In genomic region chr19:42233638-42234292, GRCh38 we compare ENCODE assay signal across 22 cellular contexts. TPM values are rescaled to one million over a fixed set of nuclear protein-coding genes. Genes with fewer than 3 reads are reported as not detected.
DNase-seq lines count a peak whose midpoint lies in the region; ATAC-seq and TF ChIP-seq lines count a peak whose summit lies in the region.
"Had no signal": no experiment of that assay in that cellular context is flagged by ENCODE, and none has a peak within 500 bp of the region (broad histone marks: within the 10 kb centered on the region; RNA-seq: fewer than 3 reads in every experiment).

No MANE protein-coding gene starts in this region.

- no peaks in the 10 kb centered on the region for H3K9me3 Mint-ChIP-seq in activated B cell treated with CpG ODN at 0.5 μM for 24 hours
- H3K9me3 Mint-ChIP-seq in immature natural killer cell = no peaks in the 10 kb centered on the region
- no peaks in the 10 kb centered on the region for H3K9me3 Mint-ChIP-seq in type B pancreatic cell
- H3K9me3 Mint-ChIP-seq: activated CD4-positive, alpha-beta memory T cell treated with anti-CD3 and anti-CD28 coated beads for 36 hours; activated naive CD8-positive, alpha-beta T cell treated with anti-CD3 and anti-CD28 coated beads, Interleukin-2, amount 10 ng/mL, durations not matched to agents 7 days and 5 days; naive B cell had no signal

- no peak overlapping the region for H3K4me3 ChIP-seq in right atrium auricular region
- H3K4me3 ChIP-seq: body of pancreas, SJCRH30, tibial artery had no signal

- DNase-seq in left ventricle myocardium superior (peak; percentile 17), right atrium auricular region (ENCODE audit: low spot score) (no peak), activated B cell treated with CpG ODN at 0.5 μM for 24 hours (no peak), immature natural killer cell (no peak), type B pancreatic cell (ENCODE audit: extremely low spot score, unreplicated experiment) (no peak), NCI-H2196 treated with DMSO at 0.1 percent for 48 hours (lab: John Stamatoyannopoulos, UW; ENCODE audit: unreplicated experiment) (no peak), hippocampal formation (lab: John Stamatoyannopoulos, UW) (no peak)
- DNase-seq: activated CD4-positive, alpha-beta memory T cell treated with anti-CD3 and anti-CD28 coated beads for 36 hours; activated naive CD8-positive, alpha-beta T cell treated with anti-CD3 and anti-CD28 coated beads, Interleukin-2, amount 10 ng/mL, durations not matched to agents 7 days and 5 days; activated T-cell treated with anti-CD3 and anti-CD28 coated beads, Interleukin-2, amount 50 U/mL, for 1 hour; body of pancreas; DND-41; KG1; mammary epithelial cell; MV-4-11; naive B cell; NCI-H187; NCI-H774; stimulated activated naive CD4-positive, alpha-beta T cell; tibial artery had no signal

- no peaks in the 10 kb centered on the region for H3K4me1 ChIP-seq in right atrium auricular region
- H3K4me1 ChIP-seq: body of pancreas, tibial artery had no signal

- H3K4me3 Mint-ChIP-seq in activated B cell treated with CpG ODN at 0.5 μM for 24 hours = no peak overlapping the region
- no peak overlapping the region for H3K4me3 Mint-ChIP-seq in immature natural killer cell
- no peak overlapping the region for H3K4me3 Mint-ChIP-seq in type B pancreatic cell
- H3K4me3 Mint-ChIP-seq: activated CD4-positive, alpha-beta memory T cell treated with anti-CD3 and anti-CD28 coated beads for 36 hours; activated naive CD8-positive, alpha-beta T cell treated with anti-CD3 and anti-CD28 coated beads, Interleukin-2, amount 10 ng/mL, durations not matched to agents 7 days and 5 days had no signal

- no peaks in the 10 kb centered on the region for H3K9me3 ChIP-seq in right atrium auricular region
- H3K9me3 ChIP-seq: body of pancreas, SJCRH30, tibial artery had no signal

- H3K27ac Mint-ChIP-seq in activated B cell treated with CpG ODN at 0.5 μM for 24 hours (peak overlapping the region; percentile 59), immature natural killer cell (peak overlapping the region in 4 of 6 donors; percentile 5 to 79 (median 46)), type B pancreatic cell (peak overlapping the region; percentile 31)
- H3K27ac Mint-ChIP-seq: activated naive CD8-positive, alpha-beta T cell treated with anti-CD3 and anti-CD28 coated beads, Interleukin-2, amount 10 ng/mL, durations not matched to agents 7 days and 5 days had no signal

- H3K27me3 ChIP-seq in right atrium auricular region = no peaks in the 10 kb centered on the region
- H3K27me3 ChIP-seq: body of pancreas, SJCRH30, tibial artery had no signal

- H3K27me3 Mint-ChIP-seq in activated B cell treated with CpG ODN at 0.5 μM for 24 hours (no peaks in the 10 kb centered on the region), immature natural killer cell (ENCODE audit: low read depth in 3 of 3) (peaks cover 0 to 7% (median 0%) of the 10 kb centered on the region in 3 donors), type B pancreatic cell (no peaks in the 10 kb centered on the region)
- H3K27me3 Mint-ChIP-seq: activated CD4-positive, alpha-beta memory T cell treated with anti-CD3 and anti-CD28 coated beads for 36 hours; activated naive CD8-positive, alpha-beta T cell treated with anti-CD3 and anti-CD28 coated beads, Interleukin-2, amount 10 ng/mL, durations not matched to agents 7 days and 5 days; naive B cell had no signal

- no peaks in the 10 kb centered on the region for H3K4me1 Mint-ChIP-seq in activated B cell treated with CpG ODN at 0.5 μM for 24 hours
- peaks cover 10 to 14% of the 10 kb centered on the region in 2 donors for H3K4me1 Mint-ChIP-seq in immature natural killer cell
- H3K4me1 Mint-ChIP-seq in type B pancreatic cell (ENCODE audit: unreplicated experiment) = peaks cover 7% of the 10 kb centered on the region

- POLR2A ChIA-PET in activated B cell treated with CpG ODN at 0.5 μM for 24 hours (lab: Charles Lee) = interaction anchor here (1.9 kb wide), 1 partner anchor 9 kb away, joined by 7 read pairs; the partner anchor contains the start of gene GSK3A

- peaks cover 61% of the 10 kb centered on the region for H3K36me3 ChIP-seq in right atrium auricular region

- intact Hi-C loops in left ventricle myocardium superior (cut with micrococcal nuclease) = no loop called here
- intact Hi-C loops in activated B cell treated with CpG ODN at 0.5 μM for 24 hours (cut with micrococcal nuclease) = no loop called here

- H3K36me3 Mint-ChIP-seq in activated B cell treated with CpG ODN at 0.5 μM for 24 hours (ENCODE audit: low read depth) (peaks cover 80% of the 10 kb centered on the region), immature natural killer cell (peaks cover 0 to 24% (median 12%) of the 10 kb centered on the region in 3 donors), type B pancreatic cell (peaks cover 21% of the 10 kb centered on the region)

- CTCF ChIA-PET in activated B cell treated with CpG ODN at 0.5 μM for 24 hours (lab: Charles Lee) = no interaction called here

- TF ChIP-seq CTCF in right atrium auricular region (IDR thresholded peaks at IDR 0.05) = no peak
- TF ChIP-seq CTCF in activated B cell treated with CpG ODN at 0.5 μM for 24 hours (IDR thresholded peaks at IDR 0.05) = no peak
- TF ChIP-seq CTCF in type B pancreatic cell (conservative IDR thresholded peaks at IDR 0.05) = no peak

- ATAC-seq in left ventricle myocardium superior (no peak), activated B cell treated with CpG ODN at 0.5 μM for 24 hours (ENCODE audit: low read depth) (no peak), HG03095 (IDR thresholded peaks at IDR 0.05; ENCODE audit: unreplicated experiment) (no peak)
- ATAC-seq: body of pancreas had no signal

- no peak overlapping the region for H3K27ac ChIP-seq in right atrium auricular region
- H3K27ac ChIP-seq: body of pancreas, SJCRH30, tibial artery had no signal

RNA-seq across cellular contexts. Expression of gene GSK3A, which starts 8.6 kb away (rescaled TPM):
- total RNA-seq in left ventricle myocardium superior = 40.0 TPM
- 10 to 100 TPM; 18.1 to 27.9 TPM for total RNA-seq in right atrium auricular region
- 38.2 and 38.6 TPM in 2 replicates for total RNA-seq in activated B cell treated with CpG ODN at 0.5 μM for 24 hours
- 10 to 100 TPM; 14.2 to 28.3 (median 22.3) TPM for polyA plus RNA-seq in immature natural killer cell
- total RNA-seq in type B pancreatic cell (ENCODE audit: low replicate concordance) = 43.5 and 49.1 TPM in 2 replicates

RNA-seq across cellular contexts. Expression of gene ZNF526, which starts 13.7 kb away (rescaled TPM):
- total RNA-seq in left ventricle myocardium superior = 6.7 TPM
- 1 to 10 TPM; 2.6 to 5.4 TPM for total RNA-seq in right atrium auricular region
- 19.6 and 22.7 TPM in 2 replicates for total RNA-seq in activated B cell treated with CpG ODN at 0.5 μM for 24 hours
- polyA plus RNA-seq in immature natural killer cell = 1 to 10 TPM; 2.9 to 9.1 (median 5.2) TPM
- total RNA-seq in type B pancreatic cell (ENCODE audit: low replicate concordance) = 18.2 and 19.3 TPM in 2 replicates

RNA-seq across cellular contexts. Expression of gene DEDD2, which starts 16.3 kb away (rescaled TPM):
- total RNA-seq in left ventricle myocardium superior = 17.2 TPM
- 10 to 100 TPM; 19.2 to 24.8 TPM for total RNA-seq in right atrium auricular region
- 26.1 and 29.0 TPM in 2 replicates for total RNA-seq in activated B cell treated with CpG ODN at 0.5 μM for 24 hours
- polyA plus RNA-seq in immature natural killer cell = 100 to 1,000 TPM; 154 to 261 (median 173) TPM
- total RNA-seq in type B pancreatic cell (ENCODE audit: low replicate concordance) = 23.7 and 29.3 TPM in 2 replicates

RNA-seq across cellular contexts. Expression of gene ERF, which starts 21.2 kb away (rescaled TPM):
- total RNA-seq in left ventricle myocardium superior (46.0 TPM), right atrium auricular region (10 to 100 TPM; 26.8 to 34.9 TPM), activated B cell treated with CpG ODN at 0.5 μM for 24 hours (47.9 and 48.1 TPM in 2 replicates), type B pancreatic cell (ENCODE audit: low replicate concordance) (54.9 and 78.9 TPM in 2 replicates)
- 1 to 10 TPM in 2 of 3 donors, under 1 TPM in 1; 0.24 to 3.4 (median 2.3) TPM for polyA plus RNA-seq in immature natural killer cell

RNA-seq across cellular contexts. Expression of gene CIC, which starts 35.3 kb away (rescaled TPM):
- total RNA-seq in left ventricle myocardium superior (37.1 TPM), right atrium auricular region (10 to 100 TPM; 27.4 to 53.5 TPM), activated B cell treated with CpG ODN at 0.5 μM for 24 hours (85.4 and 96.5 TPM in 2 replicates), type B pancreatic cell (ENCODE audit: low replicate concordance) (44.8 and 70.3 TPM in 2 replicates)
- polyA plus RNA-seq in immature natural killer cell = 1 to 10 TPM in 1 of 3 donors, under 1 TPM in 1, not detected in 1; 0.52 to 2.9 TPM
